Comparison of ENCODE assay signal across 8 cellular contexts in genomic region chr22:29387921-29388758, GRCh38.
DNase-seq lines count a peak whose midpoint lies in the region; ATAC-seq lines count a peak whose summit lies in the region.

AP1B1 (minus strand) TSS chr22:29388570; CDS start chr22:29367243, 21,327 bp downstream.

- peaks cover 66% of the 10 kb centered on the region for H3K4me1 ChIP-seq in BLaER1

- no peaks in the 10 kb centered on the region for H3K27me3 ChIP-seq in BLaER1

- peak within 1 kb of the TSS; percentile 82 for H3K9ac ChIP-seq in BLaER1

- H4K20me1 ChIP-seq in BLaER1, result peaks cover 40% of the 10 kb centered on the region

- peaks cover 13% of the 10 kb centered on the region; the same call in 1 of the 2 replicates for H3K36me3 ChIP-seq in BLaER1

- DNase-seq in NCI-H748 (lab: John Stamatoyannopoulos, UW; ENCODE audit: unreplicated experiment) (peak; percentile 94), cortex of kidney (lab: John Stamatoyannopoulos, UW) (peak; percentile 24), left kidney (ENCODE audit: low read depth, low spot score) (peak; percentile 99)
- peak; percentile 90 for DNase-seq in activated CD4-positive, alpha-beta T cell treated with anti-CD3 and anti-CD28 coated beads, Interleukin-2, amount 50 U/mL, for 1 hour
- DNase-seq in stimulated activated CD4-positive, alpha-beta T cell treated with anti-CD3 and anti-CD28 coated beads, Interleukin-2, amount 100 ng/mL, for 24 hours, result peak; percentile 97

- no peaks in the 10 kb centered on the region for H3K9me3 ChIP-seq in BLaER1

- H3K4me2 ChIP-seq in BLaER1, result peak within 1 kb of the TSS; percentile 85

- ATAC-seq in GM19351 (IDR thresholded peaks at IDR 0.05; ENCODE audit: unreplicated experiment) (peak; percentile 82), HG03521 (IDR thresholded peaks at IDR 0.05; ENCODE audit: unreplicated experiment) (peak; percentile 86)

- peak within 1 kb of the TSS; percentile 76 for H3K27ac ChIP-seq in BLaER1

- H3K4me3 ChIP-seq in BLaER1, result peak within 1 kb of the TSS; percentile 80

Comparison
In these comparisons a context has a peak if more than half of its experiments do, and no peak if none do; other contexts are left out.
1. Peak in every context shown above with its lines: DNase-seq, ATAC-seq, H3K4me3 ChIP-seq and H3K27ac ChIP-seq.
2. DNase-seq: peak in every context shown above with its lines; median percentile 99 in left kidney; 97 in stimulated activated CD4-positive, alpha-beta T cell treated with anti-CD3 and anti-CD28 coated beads, Interleukin-2, amount 100 ng/mL, for 24 hours; 94 in NCI-H748; 90 in activated CD4-positive, alpha-beta T cell treated with anti-CD3 and anti-CD28 coated beads, Interleukin-2, amount 50 U/mL, for 1 hour; 24 in cortex of kidney.